Comparison of ENCODE assay signal across 18 cellular contexts in genomic region chr3:8438507-8439079, GRCh38.
"Had no signal": no experiment of that assay in that cellular context is flagged by ENCODE, and none has a peak within 500 bp of the region (broad histone marks: within the 10 kb centered on the region; RNA-seq: fewer than 3 reads in every experiment).

No MANE protein-coding gene starts in this region.

- DNase-seq: activated CD4-positive, alpha-beta T cell treated with anti-CD3 and anti-CD28 coated beads for 4 hours; activated CD8-positive, alpha-beta memory T cell treated with anti-CD3 and anti-CD28 coated beads, Interleukin-2, amount 50 U/mL, for 4 hours; activated CD8-positive, alpha-beta T cell treated with anti-CD3 and anti-CD28 coated beads for 36 hours; activated naive CD4-positive, alpha-beta T cell treated with anti-CD3 and anti-CD28 coated beads, Interleukin-2, amount 50 U/mL, for 16 hours; aorta; MG63; MV-4-11; NCI-H1092 treated with DMSO at 0.1 percent for 48 hours; NCI-H1417 treated with DMSO at 0.1 percent for 48 hours; NCI-H1694; NCI-H2029; NCI-H345; NCI-H510A; NCI-H69; PC-3; SHP77 treated with DMSO at 0.1 percent for 48 hours had no signal

- FAIRE-seq: RCC 7860 had no signal

- H3K9me3 ChIP-seq: MG63 had no signal

- H3K36me3 ChIP-seq: MG63 had no signal

- ATAC-seq: activated CD4-positive, CD25-positive, alpha-beta regulatory T cell treated with anti-CD3 and anti-CD28 coated beads, Interleukin-2, amount 50 U/mL, for 24 hours; activated CD8-positive, alpha-beta T cell treated with anti-CD3 and anti-CD28 coated beads for 36 hours; PC-3 had no signal

- H3K4me3 ChIP-seq: MG63 had no signal

- H3K27me3 ChIP-seq: MG63 had no signal
